13 cellular contexts compared by ENCODE assay signal in genomic region chr21:43194303-43195130, GRCh38. TPM values are rescaled to one million over a fixed set of nuclear protein-coding genes. Genes with fewer than 3 reads are reported as not detected.
DNase-seq lines count a peak whose midpoint lies in the region; ATAC-seq and TF ChIP-seq lines count a peak whose summit lies in the region.
"Had no signal": no experiment of that assay in that cellular context is flagged by ENCODE, and none has a peak within 500 bp of the region (broad histone marks: within the 10 kb centered on the region; RNA-seq: fewer than 3 reads in every experiment).

No MANE protein-coding gene starts in this region.

- no peaks in the 10 kb centered on the region for H3K79me2 ChIP-seq in PC-3 (ENCODE audit: low read length)
- no peaks in the 10 kb centered on the region for H3K79me2 ChIP-seq in parathyroid adenoma

- peaks cover 2 to 20% (median 13%) of the 10 kb centered on the region in 7 donors for H3K9me3 Mint-ChIP-seq in CD14-positive monocyte

- intact Hi-C loops in CD14-positive monocyte (cut with micrococcal nuclease) (no loop called here), PC-3 (cut with micrococcal nuclease) (no loop called here), heart left ventricle (cut with DNase I) (no loop called here)

- no peaks in the 10 kb centered on the region for H3F3A ChIP-seq in PC-3 (ENCODE audit: low read length, unreplicated experiment)

- H3K36me3 Mint-ChIP-seq in CD14-positive monocyte = no peaks in the 10 kb centered on the region

- H3K4me1 Mint-ChIP-seq in CD14-positive monocyte = peaks cover 21% of the 10 kb centered on the region

- peak overlapping the region in 1 of 2 donors; percentile 5 for H3K4me3 Mint-ChIP-seq in CD14-positive monocyte
- H3K4me3 Mint-ChIP-seq: CD4-positive, alpha-beta T cell had no signal

- H3K27me3 ChIP-seq in PC-3 (ENCODE audit: low read length) (no peaks in the 10 kb centered on the region), heart left ventricle (no peaks in the 10 kb centered on the region), parathyroid adenoma (ENCODE audit: control insufficient read depth, insufficient read depth, low read length) (no peaks in the 10 kb centered on the region)

- H3K4me2 ChIP-seq in PC-3 (ENCODE audit: low read length) (0 out of 2 replicates have a peak overlapping the region, but pooled peaks have one; percentile 41), parathyroid adenoma (ENCODE audit: low read length) (no peak overlapping the region)
- H3K4me2 ChIP-seq: KMS-11 had no signal

- peak overlapping the region in 2 of 7 donors; percentile 17 to 21 for H3K27ac Mint-ChIP-seq in CD14-positive monocyte
- H3K27ac Mint-ChIP-seq: CD4-positive, alpha-beta T cell had no signal

- peak; percentile 44 for DNase-seq in CD14-positive monocyte (ENCODE audit: low spot score)
- DNase-seq in PC-3 = no peak
- peak in 3 of 5 donors; percentile 7 to 42 (median 19) for DNase-seq in heart left ventricle
- DNase-seq in Ammon's horn (ENCODE audit: low spot score) = no peak
- no peak for DNase-seq in midbrain (lab: John Stamatoyannopoulos, UW)
- DNase-seq: CD4-positive, alpha-beta T cell; NCI-H2081 had no signal

- H3K4me3 ChIP-seq in PC-3 (ENCODE audit: low read length) (no peak overlapping the region), heart left ventricle (no peak overlapping the region), parathyroid adenoma (ENCODE audit: low read depth, low read length) (no peak overlapping the region)

- H3K27me3 Mint-ChIP-seq in CD14-positive monocyte (ENCODE audit: low read depth in 3 of 3) = peaks cover 10 to 18% (median 11%) of the 10 kb centered on the region in 3 donors

- POLR2A ChIA-PET in PC-3 (lab: Charles Lee; ENCODE audit: unreplicated experiment) = no interaction called here

- no TSS peak for BruUV-seq in PC-3 (replicated peaks; lab: Mats Ljungman, UMichigan)

- 62 to 70% (median 63%) methylated on average over 23 of the region's 23 CpGs for WGBS in heart left ventricle, 4 donors

- CTCF ChIA-PET in PC-3 (lab: Charles Lee) = no interaction called here

- no peaks in the 10 kb centered on the region for H3K36me3 ChIP-seq in PC-3 (ENCODE audit: low read depth, low read length)
- no peaks in the 10 kb centered on the region for H3K36me3 ChIP-seq in heart left ventricle
- no peaks in the 10 kb centered on the region for H3K36me3 ChIP-seq in parathyroid adenoma (ENCODE audit: control insufficient read depth, insufficient read depth, low read length)

- H3K9ac ChIP-seq in PC-3 (ENCODE audit: low read length) (no peak overlapping the region), parathyroid adenoma (no peak overlapping the region)
- H3K9ac ChIP-seq: KMS-11 had no signal

- peak overlapping the region; percentile 61; the same call in 1 of the 2 replicates for H3K27ac ChIP-seq in PC-3 (ENCODE audit: low read length)
- peak overlapping the region in 9 of 12 donors; percentile 2 to 64 (median 46) for H3K27ac ChIP-seq in heart left ventricle
- H3K27ac ChIP-seq in parathyroid adenoma = no peak overlapping the region
- H3K27ac ChIP-seq: KMS-11 had no signal

- no peak for TF ChIP-seq POLR2A in heart left ventricle (IDR thresholded peaks at IDR 0.05)

- H3K9me3 ChIP-seq in PC-3 (ENCODE audit: low read length) (peaks cover 5% of the 10 kb centered on the region; the same call in 1 of the 2 replicates), heart left ventricle (peaks cover 0 to 20% (median 11%) of the 10 kb centered on the region in 12 donors), parathyroid adenoma (ENCODE audit: control insufficient read depth, low read length) (no peaks in the 10 kb centered on the region)

- no peak for TF ChIP-seq CTCF in CD14-positive monocyte (IDR thresholded peaks at IDR 0.05)
- no peak for TF ChIP-seq CTCF in PC-3 (conservative IDR thresholded peaks at IDR 0.05; ENCODE audit: low read depth, low read length)
- TF ChIP-seq CTCF in heart left ventricle (IDR thresholded peaks at IDR 0.05) = no peak
- no peak for TF ChIP-seq CTCF in parathyroid adenoma (IDR thresholded peaks at IDR 0.05)

- peaks cover 42% of the 10 kb centered on the region for H3K4me1 ChIP-seq in PC-3 (ENCODE audit: insufficient read depth, low read length)
- peaks cover 4 to 39% (median 25%) of the 10 kb centered on the region in 12 donors for H3K4me1 ChIP-seq in heart left ventricle
- H3K4me1 ChIP-seq in parathyroid adenoma = peaks cover 7% of the 10 kb centered on the region

- H3K9me2 ChIP-seq in PC-3 (replicated peaks; ENCODE audit: low read length) = no peaks in the 10 kb centered on the region

- no peak for ATAC-seq in PC-3
- ATAC-seq in heart left ventricle = peak in 1 of 4 donors; percentile 9
- ATAC-seq in GM18858 (IDR thresholded peaks at IDR 0.05; ENCODE audit: unreplicated experiment) = no peak
- no peak for ATAC-seq in GM21360 (IDR thresholded peaks at IDR 0.05; ENCODE audit: unreplicated experiment)
- ATAC-seq: HCT116 had no signal

- H2AFZ ChIP-seq in PC-3 (ENCODE audit: low read length) = peak overlapping the region; percentile 10; the same call in 1 of the 2 replicates
- H2AFZ ChIP-seq in parathyroid adenoma = peak overlapping the region; percentile 46

- no peaks in the 10 kb centered on the region for H4K20me1 ChIP-seq in PC-3 (ENCODE audit: low read length)

RNA-seq across cellular contexts. Expression of gene CRYAA, which starts 25.7 kb away (rescaled TPM):
- polyA plus RNA-seq in CD14-positive monocyte (not detected), heart left ventricle (not detected)
- total RNA-seq in PC-3 (2014; rRNA removed) (not detected in 2 replicates), heart left ventricle (not detected)
- total RNA-seq: CD4-positive, alpha-beta T cell; renal cortical epithelial cell had no signal

Comparison
In these comparisons a context has a peak if more than half of its experiments do, and no peak if none do; other contexts are left out.
1. DNase-seq: peak in CD14-positive monocyte (single experiment) and heart left ventricle (3 of 5); none in PC-3 (single experiment), Ammon's horn (single experiment) and midbrain (single experiment).